5 cellular contexts compared by ENCODE assay signal in the genomic region with DNA sequence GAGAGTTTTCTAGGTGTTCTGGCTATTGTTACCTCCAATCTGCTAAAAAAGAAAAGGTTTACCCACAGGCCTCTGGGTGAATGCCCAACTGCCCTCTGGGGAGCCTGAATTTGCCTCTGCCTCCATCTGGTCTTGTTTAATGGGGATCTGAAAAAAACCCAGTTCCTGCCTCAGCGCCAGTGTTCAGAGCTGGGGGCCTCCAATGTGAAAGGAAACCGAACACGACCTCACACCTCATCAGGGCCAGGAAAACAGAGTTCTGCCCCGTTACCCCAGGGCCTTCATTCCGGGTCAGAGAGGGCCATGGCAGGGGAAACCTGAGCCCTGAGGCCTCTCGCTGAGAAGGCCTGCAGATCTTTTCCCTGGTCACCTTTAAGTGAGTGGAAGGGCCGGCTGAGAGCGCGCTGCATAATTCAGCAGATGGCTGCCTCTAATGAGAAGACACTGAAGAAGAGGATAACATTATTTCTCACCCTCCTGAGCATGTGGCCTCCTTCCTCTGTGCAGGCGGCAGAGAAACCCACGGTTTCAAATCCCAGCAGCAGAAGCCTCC.
A peak's percentile ranks its signal among the peaks of the same experiment; 100 is the strongest.
TF ChIP-seq lines count a peak whose summit lies in the region.

No MANE protein-coding gene starts in this region.

TF ChIP-seq in liver, 16 proteins besides CTCF, POLR2A, EP300 and RAD21 (continues in another document):
- TF ChIP-seq HNF4G (IDR thresholded peaks at IDR 0.05) (no peak), GABPA (IDR thresholded peaks at IDR 0.05 in 1 of 2, conservative IDR thresholded peaks at IDR 0.05 in 1 of 2) (no peak), RXRA (IDR thresholded peaks at IDR 0.05) (no peak), EGR1 (IDR thresholded peaks at IDR 0.05; ENCODE audit: low read depth in 2 of 2) (no peak), SP1 (IDR thresholded peaks at IDR 0.05) (no peak)
- TF ChIP-seq, protein P1, sequence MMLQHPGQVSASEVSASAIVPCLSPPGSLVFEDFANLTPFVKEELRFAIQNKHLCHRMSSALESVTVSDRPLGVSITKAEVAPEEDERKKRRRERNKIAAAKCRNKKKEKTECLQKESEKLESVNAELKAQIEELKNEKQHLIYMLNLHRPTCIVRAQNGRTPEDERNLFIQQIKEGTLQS (IDR thresholded peaks at IDR 0.05) = no peak
- TF ChIP-seq, protein P2, sequence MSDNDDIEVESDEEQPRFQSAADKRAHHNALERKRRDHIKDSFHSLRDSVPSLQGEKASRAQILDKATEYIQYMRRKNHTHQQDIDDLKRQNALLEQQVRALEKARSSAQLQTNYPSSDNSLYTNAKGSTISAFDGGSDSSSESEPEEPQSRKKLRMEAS (IDR thresholded peaks at IDR 0.05) = no peak
- TF ChIP-seq, protein P3, sequence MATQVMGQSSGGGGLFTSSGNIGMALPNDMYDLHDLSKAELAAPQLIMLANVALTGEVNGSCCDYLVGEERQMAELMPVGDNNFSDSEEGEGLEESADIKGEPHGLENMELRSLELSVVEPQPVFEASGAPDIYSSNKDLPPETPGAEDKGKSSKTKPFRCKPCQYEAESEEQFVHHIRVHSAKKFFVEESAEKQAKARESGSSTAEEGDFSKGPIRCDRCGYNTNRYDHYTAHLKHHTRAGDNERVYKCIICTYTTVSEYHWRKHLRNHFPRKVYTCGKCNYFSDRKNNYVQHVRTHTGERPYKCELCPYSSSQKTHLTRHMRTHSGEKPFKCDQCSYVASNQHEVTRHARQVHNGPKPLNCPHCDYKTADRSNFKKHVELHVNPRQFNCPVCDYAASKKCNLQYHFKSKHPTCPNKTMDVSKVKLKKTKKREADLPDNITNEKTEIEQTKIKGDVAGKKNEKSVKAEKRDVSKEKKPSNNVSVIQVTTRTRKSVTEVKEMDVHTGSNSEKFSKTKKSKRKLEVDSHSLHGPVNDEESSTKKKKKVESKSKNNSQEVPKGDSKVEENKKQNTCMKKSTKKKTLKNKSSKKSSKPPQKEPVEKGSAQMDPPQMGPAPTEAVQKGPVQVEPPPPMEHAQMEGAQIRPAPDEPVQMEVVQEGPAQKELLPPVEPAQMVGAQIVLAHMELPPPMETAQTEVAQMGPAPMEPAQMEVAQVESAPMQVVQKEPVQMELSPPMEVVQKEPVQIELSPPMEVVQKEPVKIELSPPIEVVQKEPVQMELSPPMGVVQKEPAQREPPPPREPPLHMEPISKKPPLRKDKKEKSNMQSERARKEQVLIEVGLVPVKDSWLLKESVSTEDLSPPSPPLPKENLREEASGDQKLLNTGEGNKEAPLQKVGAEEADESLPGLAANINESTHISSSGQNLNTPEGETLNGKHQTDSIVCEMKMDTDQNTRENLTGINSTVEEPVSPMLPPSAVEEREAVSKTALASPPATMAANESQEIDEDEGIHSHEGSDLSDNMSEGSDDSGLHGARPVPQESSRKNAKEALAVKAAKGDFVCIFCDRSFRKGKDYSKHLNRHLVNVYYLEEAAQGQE (IDR thresholded peaks at IDR 0.05) = no peak

TF ChIP-seq in HepG2, 621 proteins besides CTCF, POLR2A, EP300 and RAD21:
- TF ChIP-seq SMC3 (IDR thresholded peaks at IDR 0.05; ENCODE audit: low read length) (no peak), HDAC6 (IDR thresholded peaks at IDR 0.05; ENCODE audit: low read depth, low read length) (no peak), ZNF205 (CRISPR knock-in tag; IDR thresholded peaks at IDR 0.05) (no peak), IRX3 (CRISPR knock-in tag; IDR thresholded peaks at IDR 0.05; ENCODE audit: borderline replicate concordance, low read depth) (no peak), ZNF572 (CRISPR knock-in tag; IDR thresholded peaks at IDR 0.05) (no peak)
- TF ChIP-seq, protein P4, sequence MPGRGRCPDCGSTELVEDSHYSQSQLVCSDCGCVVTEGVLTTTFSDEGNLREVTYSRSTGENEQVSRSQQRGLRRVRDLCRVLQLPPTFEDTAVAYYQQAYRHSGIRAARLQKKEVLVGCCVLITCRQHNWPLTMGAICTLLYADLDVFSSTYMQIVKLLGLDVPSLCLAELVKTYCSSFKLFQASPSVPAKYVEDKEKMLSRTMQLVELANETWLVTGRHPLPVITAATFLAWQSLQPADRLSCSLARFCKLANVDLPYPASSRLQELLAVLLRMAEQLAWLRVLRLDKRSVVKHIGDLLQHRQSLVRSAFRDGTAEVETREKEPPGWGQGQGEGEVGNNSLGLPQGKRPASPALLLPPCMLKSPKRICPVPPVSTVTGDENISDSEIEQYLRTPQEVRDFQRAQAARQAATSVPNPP (CRISPR knock-in tag; IDR thresholded peaks at IDR 0.05) = no peak
- TF ChIP-seq, protein P5, sequence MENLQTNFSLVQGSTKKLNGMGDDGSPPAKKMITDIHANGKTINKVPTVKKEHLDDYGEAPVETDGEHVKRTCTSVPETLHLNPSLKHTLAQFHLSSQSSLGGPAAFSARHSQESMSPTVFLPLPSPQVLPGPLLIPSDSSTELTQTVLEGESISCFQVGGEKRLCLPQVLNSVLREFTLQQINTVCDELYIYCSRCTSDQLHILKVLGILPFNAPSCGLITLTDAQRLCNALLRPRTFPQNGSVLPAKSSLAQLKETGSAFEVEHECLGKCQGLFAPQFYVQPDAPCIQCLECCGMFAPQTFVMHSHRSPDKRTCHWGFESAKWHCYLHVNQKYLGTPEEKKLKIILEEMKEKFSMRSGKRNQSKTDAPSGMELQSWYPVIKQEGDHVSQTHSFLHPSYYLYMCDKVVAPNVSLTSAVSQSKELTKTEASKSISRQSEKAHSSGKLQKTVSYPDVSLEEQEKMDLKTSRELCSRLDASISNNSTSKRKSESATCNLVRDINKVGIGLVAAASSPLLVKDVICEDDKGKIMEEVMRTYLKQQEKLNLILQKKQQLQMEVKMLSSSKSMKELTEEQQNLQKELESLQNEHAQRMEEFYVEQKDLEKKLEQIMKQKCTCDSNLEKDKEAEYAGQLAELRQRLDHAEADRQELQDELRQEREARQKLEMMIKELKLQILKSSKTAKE (CRISPR knock-in tag; IDR thresholded peaks at IDR 0.05; ENCODE audit: borderline replicate concordance) = no peak

TF ChIP-seq in IMR-90, 13 proteins besides CTCF, POLR2A, EP300 and RAD21:
- TF ChIP-seq RFX5 (IDR thresholded peaks at IDR 0.05; ENCODE audit: low read depth, low read length) = no peak

TF ChIP-seq in GM12878, 131 proteins besides CTCF, POLR2A, EP300 and RAD21 (continues in another document):
- TF ChIP-seq, protein P6, sequence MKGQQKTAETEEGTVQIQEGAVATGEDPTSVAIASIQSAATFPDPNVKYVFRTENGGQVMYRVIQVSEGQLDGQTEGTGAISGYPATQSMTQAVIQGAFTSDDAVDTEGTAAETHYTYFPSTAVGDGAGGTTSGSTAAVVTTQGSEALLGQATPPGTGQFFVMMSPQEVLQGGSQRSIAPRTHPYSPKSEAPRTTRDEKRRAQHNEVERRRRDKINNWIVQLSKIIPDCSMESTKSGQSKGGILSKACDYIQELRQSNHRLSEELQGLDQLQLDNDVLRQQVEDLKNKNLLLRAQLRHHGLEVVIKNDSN (IDR thresholded peaks at IDR 0.05; ENCODE audit: borderline replicate concordance, extremely low read length, insufficient read depth, low read depth, low read length) = no peak
- TF ChIP-seq, protein P7, sequence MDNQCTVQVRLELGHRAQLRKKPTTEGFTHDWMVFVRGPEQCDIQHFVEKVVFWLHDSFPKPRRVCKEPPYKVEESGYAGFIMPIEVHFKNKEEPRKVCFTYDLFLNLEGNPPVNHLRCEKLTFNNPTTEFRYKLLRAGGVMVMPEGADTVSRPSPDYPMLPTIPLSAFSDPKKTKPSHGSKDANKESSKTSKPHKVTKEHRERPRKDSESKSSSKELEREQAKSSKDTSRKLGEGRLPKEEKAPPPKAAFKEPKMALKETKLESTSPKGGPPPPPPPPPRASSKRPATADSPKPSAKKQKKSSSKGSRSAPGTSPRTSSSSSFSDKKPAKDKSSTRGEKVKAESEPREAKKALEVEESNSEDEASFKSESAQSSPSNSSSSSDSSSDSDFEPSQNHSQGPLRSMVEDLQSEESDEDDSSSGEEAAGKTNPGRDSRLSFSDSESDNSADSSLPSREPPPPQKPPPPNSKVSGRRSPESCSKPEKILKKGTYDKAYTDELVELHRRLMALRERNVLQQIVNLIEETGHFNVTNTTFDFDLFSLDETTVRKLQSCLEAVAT (IDR thresholded peaks at IDR 0.05) = peak; percentile 29; the same call in 1 of the 2 replicates
- TF ChIP-seq RB1 (IDR thresholded peaks at IDR 0.05; ENCODE audit: borderline replicate concordance) = no peak
- peak; percentile 47; the same call in 1 of the 2 replicates for TF ChIP-seq ZNF384 (IDR thresholded peaks at IDR 0.05; ENCODE audit: borderline replicate concordance, low read depth, low read length)
- no peak for TF ChIP-seq NFIC (IDR thresholded peaks at IDR 0.05; ENCODE audit: low read depth, low read length)
- TF ChIP-seq, protein P8, sequence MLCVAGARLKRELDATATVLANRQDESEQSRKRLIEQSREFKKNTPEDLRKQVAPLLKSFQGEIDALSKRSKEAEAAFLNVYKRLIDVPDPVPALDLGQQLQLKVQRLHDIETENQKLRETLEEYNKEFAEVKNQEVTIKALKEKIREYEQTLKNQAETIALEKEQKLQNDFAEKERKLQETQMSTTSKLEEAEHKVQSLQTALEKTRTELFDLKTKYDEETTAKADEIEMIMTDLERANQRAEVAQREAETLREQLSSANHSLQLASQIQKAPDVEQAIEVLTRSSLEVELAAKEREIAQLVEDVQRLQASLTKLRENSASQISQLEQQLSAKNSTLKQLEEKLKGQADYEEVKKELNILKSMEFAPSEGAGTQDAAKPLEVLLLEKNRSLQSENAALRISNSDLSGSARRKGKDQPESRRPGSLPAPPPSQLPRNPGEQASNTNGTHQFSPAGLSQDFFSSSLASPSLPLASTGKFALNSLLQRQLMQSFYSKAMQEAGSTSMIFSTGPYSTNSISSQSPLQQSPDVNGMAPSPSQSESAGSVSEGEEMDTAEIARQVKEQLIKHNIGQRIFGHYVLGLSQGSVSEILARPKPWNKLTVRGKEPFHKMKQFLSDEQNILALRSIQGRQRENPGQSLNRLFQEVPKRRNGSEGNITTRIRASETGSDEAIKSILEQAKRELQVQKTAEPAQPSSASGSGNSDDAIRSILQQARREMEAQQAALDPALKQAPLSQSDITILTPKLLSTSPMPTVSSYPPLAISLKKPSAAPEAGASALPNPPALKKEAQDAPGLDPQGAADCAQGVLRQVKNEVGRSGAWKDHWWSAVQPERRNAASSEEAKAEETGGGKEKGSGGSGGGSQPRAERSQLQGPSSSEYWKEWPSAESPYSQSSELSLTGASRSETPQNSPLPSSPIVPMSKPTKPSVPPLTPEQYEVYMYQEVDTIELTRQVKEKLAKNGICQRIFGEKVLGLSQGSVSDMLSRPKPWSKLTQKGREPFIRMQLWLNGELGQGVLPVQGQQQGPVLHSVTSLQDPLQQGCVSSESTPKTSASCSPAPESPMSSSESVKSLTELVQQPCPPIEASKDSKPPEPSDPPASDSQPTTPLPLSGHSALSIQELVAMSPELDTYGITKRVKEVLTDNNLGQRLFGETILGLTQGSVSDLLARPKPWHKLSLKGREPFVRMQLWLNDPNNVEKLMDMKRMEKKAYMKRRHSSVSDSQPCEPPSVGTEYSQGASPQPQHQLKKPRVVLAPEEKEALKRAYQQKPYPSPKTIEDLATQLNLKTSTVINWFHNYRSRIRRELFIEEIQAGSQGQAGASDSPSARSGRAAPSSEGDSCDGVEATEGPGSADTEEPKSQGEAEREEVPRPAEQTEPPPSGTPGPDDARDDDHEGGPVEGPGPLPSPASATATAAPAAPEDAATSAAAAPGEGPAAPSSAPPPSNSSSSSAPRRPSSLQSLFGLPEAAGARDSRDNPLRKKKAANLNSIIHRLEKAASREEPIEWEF (IDR thresholded peaks at IDR 0.05; ENCODE audit: insufficient replicate concordance, low read depth, low read length) = peak; percentile 47

TF ChIP-seq in neural cell, 6 proteins besides CTCF, POLR2A, EP300 and RAD21:
- TF ChIP-seq SMC3 (conservative IDR thresholded peaks at IDR 0.05; ENCODE audit: poor library complexity) (no peak), POLR2AphosphoS5 (IDR thresholded peaks at IDR 0.05) (no peak), TAF1 (IDR thresholded peaks at IDR 0.05; ENCODE audit: low read depth) (no peak), MXI1 (conservative IDR thresholded peaks at IDR 0.05; ENCODE audit: poor library complexity, severe bottlenecking) (no peak)
- TF ChIP-seq, protein P3 (IDR thresholded peaks at IDR 0.05; ENCODE audit: borderline replicate concordance) = no peak
